8 cellular contexts compared by ENCODE assay signal in the genomic region with DNA sequence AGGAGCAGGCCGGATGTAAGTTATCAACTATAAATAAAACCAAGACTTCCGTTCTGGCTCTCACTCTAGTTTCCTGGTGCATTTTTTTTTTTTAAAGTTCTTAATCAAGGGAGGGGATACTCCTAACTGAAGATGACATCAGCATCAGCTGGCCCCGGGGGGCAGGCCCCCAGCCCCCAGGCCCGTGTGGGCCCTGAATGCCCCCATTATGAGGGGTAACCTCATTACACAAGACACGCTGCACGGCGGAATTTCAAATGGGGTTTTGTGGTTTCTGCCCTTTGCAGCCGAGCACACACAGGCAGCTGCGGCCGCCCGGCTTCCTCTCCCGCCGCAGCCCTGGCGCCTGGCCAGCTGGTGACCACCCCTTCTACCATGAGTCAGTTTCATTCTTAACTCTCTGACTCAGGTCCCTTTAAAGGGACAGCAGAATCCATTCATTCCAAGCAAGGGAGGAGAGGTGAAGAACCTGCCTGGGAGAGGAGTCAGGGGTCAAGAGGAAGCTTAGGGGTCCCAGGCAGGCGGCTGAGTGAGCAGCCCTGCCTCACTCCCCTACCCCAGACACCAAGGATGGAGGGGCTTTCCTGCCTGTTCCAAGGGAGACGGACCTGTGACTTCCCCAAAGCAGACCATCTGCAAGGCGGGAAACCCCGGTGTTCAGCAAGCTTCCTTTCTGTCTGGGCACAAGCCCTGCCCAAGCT. TPM values are rescaled to one million over a fixed set of nuclear protein-coding genes. Genes with fewer than 3 reads are reported as not detected.
A peak's percentile ranks its signal among the peaks of the same experiment; 100 is the strongest.
DNase-seq lines count a peak whose midpoint lies in the region; ATAC-seq and TF ChIP-seq lines count a peak whose summit lies in the region.

No MANE protein-coding gene starts in this region.

- H3K9ac ChIP-seq in IMR-90 (ENCODE audit: low read depth, low read length) (peak overlapping the region; percentile 30; the same call in 1 of the 2 replicates), skeletal muscle tissue (ENCODE audit: low read depth in 1 of 3, low read length in 3 of 3) (peak overlapping the region in 2 of 3 donors; percentile 40 to 43)

- peak overlapping the region; percentile 82 for H3K18ac ChIP-seq in IMR-90 (ENCODE audit: low read depth, low read length)

- H3K9me3 ChIP-seq in IMR-90 (ENCODE audit: control insufficient read depth, insufficient read depth, low read length): no peaks in the 10 kb centered on the region
- no peaks in the 10 kb centered on the region for H3K9me3 ChIP-seq in adrenal gland (replicated peaks in 1 of 3)
- no peaks in the 10 kb centered on the region for H3K9me3 ChIP-seq in hepatocyte (ENCODE audit: low read depth)
- H3K9me3 ChIP-seq in skeletal muscle tissue (ENCODE audit: control insufficient read depth in 3 of 3, low read length in 3 of 3): no peaks in the 10 kb centered on the region

- H2AFZ ChIP-seq in IMR-90 (replicated peaks; ENCODE audit: low read length, poor library complexity) (peak overlapping the region; percentile 78), hepatocyte (no peak overlapping the region)

- TF ChIP-seq RAD21 in IMR-90 (IDR thresholded peaks at IDR 0.05; ENCODE audit: low read length): peak; percentile 33; the same call in 1 of the 2 replicates

- intact Hi-C loops in IMR-90 (cut with micrococcal nuclease) (loop anchor here (1.0 to 10.0 kb wide), 5 partner anchors 55 to 344 kb away; a partner anchor contains a TSS), adrenal gland (cut with DNase I) (loop anchor here (5.0 to 10.0 kb wide), 3 partner anchors 147 to 345 kb away; a partner anchor contains a TSS)

- peak overlapping the region; percentile 98 for H3K23ac ChIP-seq in IMR-90 (ENCODE audit: low read depth, low read length)

- peak overlapping the region; percentile 100 for H3K4ac ChIP-seq in IMR-90 (ENCODE audit: low read depth, low read length)

- no peaks in the 10 kb centered on the region for H3K9me2 ChIP-seq in hepatocyte (replicated peaks; ENCODE audit: insufficient read depth)

- CTCF ChIA-PET in IMR-90 (lab: Yijun Ruan, JAX): interaction anchor here (0.5 to 1.6 kb wide), 3 partner anchors 10 to 347 kb away, joined by 3 read pairs; no protein-coding TSS in a partner anchor

- H3K27ac ChIP-seq in IMR-90 (ENCODE audit: insufficient read depth, low read length) (peak overlapping the region; percentile 92), adrenal gland (peak overlapping the region; percentile 58 to 87 (median 85)), hepatocyte (peak overlapping the region; percentile 77), skeletal muscle tissue (ENCODE audit: low read depth, low read length) (peak overlapping the region; percentile 59)

- H3K14ac ChIP-seq in IMR-90 (replicated peaks; ENCODE audit: low read depth, low read length): peak overlapping the region; percentile 98

- ATAC-seq in GM21528 (IDR thresholded peaks at IDR 0.05; ENCODE audit: low FRiP score, unreplicated experiment): peak; percentile 58
- peak; percentile 59 for ATAC-seq in IMR-90 (ENCODE audit: low read depth)

- H2BK5ac ChIP-seq in IMR-90 (ENCODE audit: low read depth, low read length, poor library complexity, severe bottlenecking): peak overlapping the region; percentile 97

- no TSS peak for BruUV-seq in IMR-90 (replicated peaks; lab: Mats Ljungman, UMichigan)

- peak overlapping the region; percentile 95 to 97 for H4K8ac ChIP-seq in IMR-90 (ENCODE audit: low read depth in 2 of 2, low read length in 2 of 2)

- peak; percentile 99 for DNase-seq in Caki2 (ENCODE audit: low read depth)
- DNase-seq in IMR-90: peak; percentile 99
- DNase-seq in T-helper 1 cell: peak; percentile 27 to 90 (median 61)
- DNase-seq in adrenal gland: peak; percentile 91 to 97 (median 95)
- DNase-seq in hepatocyte (ENCODE audit: low spot score): peak; percentile 93
- DNase-seq in iPS-NIHi7 (ENCODE audit: extremely low spot score): no peak

- in situ Hi-C loops in Caki2 (cut with HindIII; ENCODE audit: low pct_unique_long_range_greater_than_20kb, low sequenced_read_pairs): no loop called here
- in situ Hi-C loops in IMR-90 (cut with MboI; ENCODE audit: low sequenced_read_pairs): no loop called here

- 0% methylated on average over 4 of the region's 18 CpGs; no CpG with 5 or more reads in 1 of the 2 experiments for WGBS in IMR-90 (ENCODE audit: extremely low coverage in 2 of 2, insufficient read length in 1 of 2), 2 experiments
- WGBS in adrenal gland, 4 donors: 5 to 14% (median 9%) methylated on average over 17 to 18 of the region's 18 CpGs
- WGBS in hepatocyte (ENCODE audit: low lambda C conversion rate, missing lambda C conversion rate): 35% methylated on average over 18 of the region's 18 CpGs

- peak overlapping the region; percentile 100 for H2BK20ac ChIP-seq in IMR-90 (ENCODE audit: low read depth, low read length)

- TF ChIP-seq CTCF in IMR-90 (conservative IDR thresholded peaks at IDR 0.05; ENCODE audit: low read depth, low read length): no peak
- TF ChIP-seq CTCF in adrenal gland (IDR thresholded peaks at IDR 0.05): no peak
- no peak for TF ChIP-seq CTCF in hepatocyte (IDR thresholded peaks at IDR 0.05; ENCODE audit: poor library complexity)

- H4K5ac ChIP-seq in IMR-90 (ENCODE audit: low read depth, low read length): peak overlapping the region; percentile 92

- peaks cover 31% of the 10 kb centered on the region for H3K9me1 ChIP-seq in IMR-90 (ENCODE audit: insufficient read depth, low read length)

- H2BK120ac ChIP-seq in IMR-90 (ENCODE audit: low read depth, low read length): peak overlapping the region; percentile 99

- peak overlapping the region; percentile 100 for H2AK5ac ChIP-seq in IMR-90 (ENCODE audit: low read depth, low read length)

- TF ChIP-seq POLR2A in IMR-90 (IDR thresholded peaks at IDR 0.05; ENCODE audit: low read depth, low read length): no peak
- peak in 1 of 2 donors; percentile 20 for TF ChIP-seq POLR2A in adrenal gland (IDR thresholded peaks at IDR 0.05)

- peak overlapping the region; percentile 91 for H2BK15ac ChIP-seq in IMR-90 (ENCODE audit: low read depth, low read length)

- H3K27me3 ChIP-seq in IMR-90 (ENCODE audit: control insufficient read depth, insufficient read depth, low read length) (no peaks in the 10 kb centered on the region), adrenal gland (no peaks in the 10 kb centered on the region), hepatocyte (no peaks in the 10 kb centered on the region), skeletal muscle tissue (ENCODE audit: control insufficient read depth in 3 of 3, insufficient read depth in 3 of 3, low read length in 3 of 3) (peaks cover 0 to 7% (median 3%) of the 10 kb centered on the region in 3 donors)

- H3K4me2 ChIP-seq in IMR-90 (ENCODE audit: low read depth, low read length): peak overlapping the region; percentile 41
- peak overlapping the region; percentile 60 for H3K4me2 ChIP-seq in hepatocyte

- peak overlapping the region; percentile 98 for H4K91ac ChIP-seq in IMR-90 (ENCODE audit: insufficient read depth, low read depth, low read length)

- H3K79me2 ChIP-seq in hepatocyte: no peaks in the 10 kb centered on the region

- H3K56ac ChIP-seq in IMR-90 (ENCODE audit: extremely low read depth, insufficient read depth, low read length): peak overlapping the region; percentile 92

- H3K79me1 ChIP-seq in IMR-90 (ENCODE audit: low read depth in 1 of 2, low read length in 2 of 2): peaks cover 5 to 46% of the 10 kb centered on the region in 2 experiments; a peak in 3 of 4 replicates

- H4K20me1 ChIP-seq in IMR-90 (ENCODE audit: insufficient read depth, low read length): no peaks in the 10 kb centered on the region; the same call in 1 of the 2 replicates
- no peaks in the 10 kb centered on the region for H4K20me1 ChIP-seq in hepatocyte (ENCODE audit: insufficient read depth, poor library complexity, severe bottlenecking)

- dilution Hi-C loops in IMR-90 (cut with HindIII; ENCODE audit: low sequenced_read_pairs, unreplicated experiment): no loop called here

- H2AK9ac ChIP-seq in IMR-90 (replicated peaks; ENCODE audit: low read depth, low read length, poor library complexity): peak overlapping the region; percentile 100

- H3K36me3 ChIP-seq in IMR-90 (ENCODE audit: control insufficient read depth, insufficient read depth, low read length): no peaks in the 10 kb centered on the region
- no peaks in the 10 kb centered on the region for H3K36me3 ChIP-seq in adrenal gland (replicated peaks in 1 of 2)
- no peaks in the 10 kb centered on the region for H3K36me3 ChIP-seq in hepatocyte (replicated peaks; ENCODE audit: insufficient read depth, low read depth)
- H3K36me3 ChIP-seq in skeletal muscle tissue (ENCODE audit: control insufficient read depth in 3 of 3, insufficient read depth in 3 of 3, low read length in 3 of 3): no peaks in the 10 kb centered on the region

- POLR2A ChIA-PET in IMR-90 (lab: Charles Lee; ENCODE audit: unreplicated experiment): interaction anchor here (0.7 to 2.4 kb wide), 5 partner anchors 145 to 347 kb away, joined by 3 to 11 read pairs (median 4); no protein-coding TSS in a partner anchor

- H3K4me3 ChIP-seq in IMR-90 (ENCODE audit: insufficient read depth, low read depth, low read length) (no peak overlapping the region), adrenal gland (peak overlapping the region in 1 of 4 donors; percentile 42), hepatocyte (no peak overlapping the region), skeletal muscle tissue (ENCODE audit: low read length in 3 of 3) (peak overlapping the region; percentile 43 to 56 (median 54))

- H3K4me1 ChIP-seq in IMR-90 (ENCODE audit: control insufficient read depth, insufficient read depth, low read length): peaks cover 50% of the 10 kb centered on the region
- H3K4me1 ChIP-seq in adrenal gland (replicated peaks in 1 of 2): peaks cover 30 to 32% of the 10 kb centered on the region in 2 donors
- peaks cover 30% of the 10 kb centered on the region for H3K4me1 ChIP-seq in hepatocyte (ENCODE audit: insufficient read depth)
- H3K4me1 ChIP-seq in skeletal muscle tissue (ENCODE audit: control insufficient read depth in 3 of 3, insufficient read depth in 3 of 3, low read length in 3 of 3): peaks cover 28 to 50% (median 34%) of the 10 kb centered on the region in 3 donors

TF ChIP-seq in IMR-90, 13 proteins besides CTCF, POLR2A, EP300 and RAD21 (continues in another document):
- TF ChIP-seq RCOR1 (IDR thresholded peaks at IDR 0.05; ENCODE audit: insufficient replicate concordance, low read length) (peak; percentile 56), CEBPB (IDR thresholded peaks at IDR 0.05; ENCODE audit: low read depth, low read length) (peak; percentile 92), RFX5 (IDR thresholded peaks at IDR 0.05; ENCODE audit: low read depth, low read length) (no peak)

RNA-seq across cellular contexts. Expression of a gene that starts 3.4 kb away (rescaled TPM):
- total RNA-seq in Caki2 (2014; rRNA removed; shearing (Covaris generic); ENCODE audit: low replicate concordance): 101 and 122 TPM in 2 replicates
- total RNA-seq in IMR-90 (2012; rRNA removed): 6.1 and 6.8 TPM in 2 replicates
- 5.8 and 12.5 TPM in 2 replicates for polyA plus RNA-seq in IMR-90 (2012; rRNA removed)
- polyA plus RNA-seq in IMR-90 (2012; cell fraction: cytosol; rRNA removed): 3.3 and 5.6 TPM in 2 replicates
- 7.1 and 13.0 TPM in 2 replicates for polyA plus RNA-seq in IMR-90 (2012; cell fraction: nucleus; rRNA removed; ENCODE audit: low replicate concordance)
- total RNA-seq in adrenal gland: 1 to 10 TPM in 1 of 8 donors, under 1 TPM in 4, not detected in 3; 0.14 to 1.6 (median 0.34) TPM
- polyA plus RNA-seq in adrenal gland: under 1 TPM; 0.10 to 0.32 (median 0.22) TPM
- total RNA-seq in hepatocyte: not detected in 2 replicates
- 0.57 TPM in 1 of 2 replicates, not detected in the other for polyA plus RNA-seq in hepatocyte
- not detected for total RNA-seq in skeletal muscle tissue

Comparison
In these comparisons a context has a peak if more than half of its experiments do, and no peak if none do; other contexts are left out.
1. H3K4me3 ChIP-seq: peak in skeletal muscle tissue (3 of 3); none in IMR-90 (single experiment) and hepatocyte (single experiment).
2. RNA of a gene that starts 3.4 kb away (total RNA-seq): 101 to 122 TPM in Caki2; 6.1 to 6.8 TPM in IMR-90, 0.14 to 1.6 TPM in adrenal gland, not detected in hepatocyte and not detected in skeletal muscle tissue (single experiment); every median in the first group is over 10 times any median in the second.
3. Peak in every context shown above with its lines, with median percentiles within 50 percentile points of each other: H3K27ac ChIP-seq.